ENCODE assay signal across 1 cellular context in the genomic region with DNA sequence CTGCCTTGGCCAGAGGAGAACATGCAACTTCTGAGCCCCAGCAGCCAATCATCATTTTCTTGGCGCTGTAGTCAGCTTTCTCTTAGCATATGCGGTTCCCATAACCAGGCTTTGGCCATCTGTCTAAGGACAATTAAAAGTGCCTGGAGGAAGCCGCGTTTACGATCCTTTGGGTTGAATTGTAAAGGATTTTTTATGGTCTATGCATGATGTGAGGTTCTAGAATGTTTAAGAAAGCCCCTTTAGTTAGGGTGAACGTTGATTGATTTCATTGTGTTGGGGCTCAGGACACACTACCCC.
TF ChIP-seq lines count a peak whose summit lies in the region.

No MANE protein-coding gene starts in this region.

TF ChIP-seq in SK-N-SH treated with all-trans-retinoic acid at 6 μM for 48 hours, 23 proteins besides CTCF, POLR2A, EP300 and RAD21 (continued from another document):
- no peak for TF ChIP-seq CREB5 (CRISPR knock-in tag; IDR thresholded peaks at IDR 0.05; ENCODE audit: low read depth)
- no peak for TF ChIP-seq SNAI2 (CRISPR knock-in tag; IDR thresholded peaks at IDR 0.05)
- TF ChIP-seq TOX (CRISPR knock-in tag; IDR thresholded peaks at IDR 0.05; ENCODE audit: borderline replicate concordance): no peak
- TF ChIP-seq POU6F1 (CRISPR knock-in tag; IDR thresholded peaks at IDR 0.05; ENCODE audit: borderline replicate concordance, low read depth): no peak
TF ChIP-seq in SK-N-SH treated with all-trans-retinoic acid at 6 μM for 48 hours: peak in this region for 0.
